8 cellular contexts compared by ENCODE assay signal in the genomic region with DNA sequence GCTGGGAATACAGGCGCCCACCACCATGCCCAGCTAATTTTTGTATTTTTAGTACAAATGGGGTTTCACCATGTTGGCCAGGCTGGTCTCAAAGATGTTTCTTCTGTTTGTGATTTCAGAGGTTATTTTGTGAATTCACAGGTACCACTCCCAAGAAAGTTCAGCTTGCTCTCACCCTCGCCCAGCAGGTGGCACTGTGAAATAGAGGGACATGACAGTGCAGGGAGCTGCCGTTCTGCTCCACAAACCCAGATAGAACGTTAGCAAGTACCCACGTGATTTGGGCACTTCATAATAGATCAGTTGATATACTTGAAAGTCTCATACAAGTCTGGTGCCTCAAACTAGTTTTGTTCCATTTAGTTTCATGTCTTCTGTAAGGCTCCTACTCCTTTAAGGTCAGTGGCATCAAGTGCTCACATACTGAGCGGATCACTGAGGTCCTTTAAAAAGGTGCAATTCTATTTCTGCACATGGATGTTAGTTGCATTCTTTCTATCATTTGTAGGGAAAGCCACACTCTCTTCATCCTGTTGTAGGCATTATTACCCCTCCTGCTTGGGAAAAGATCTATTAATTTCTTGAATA. TPM values are rescaled to one million over a fixed set of nuclear protein-coding genes. Genes with fewer than 3 reads are reported as not detected.
A peak's percentile ranks its signal among the peaks of the same experiment; 100 is the strongest.
DNase-seq lines count a peak whose midpoint lies in the region; ATAC-seq and TF ChIP-seq lines count a peak whose summit lies in the region.

No MANE protein-coding gene starts in this region.

- WGBS in heart right ventricle, 2 donors = 25 to 32% methylated on average over 6 of the region's 6 CpGs

- intact Hi-C loops in heart right ventricle (cut with DNase I) = loop anchor here (1.0 to 10.0 kb wide), 8 partner anchors 183 to 237 kb away; no protein-coding TSS in a partner anchor

- H2AFZ ChIP-seq in SU-DHL-6 (ENCODE audit: low read depth, low read length, severe bottlenecking) = no peak overlapping the region

- POLR2A ChIA-PET in HEK293 (lab: Yijun Ruan, JAX) = interaction anchor here (1.5 kb wide), 1 partner anchor 192 kb away, joined by 5 read pairs; a partner anchor contains a TSS

- no peak overlapping the region for H3K4me2 ChIP-seq in SU-DHL-6 (ENCODE audit: low read depth, low read length, poor library complexity, severe bottlenecking)

- CTCF ChIA-PET in HEK293 (lab: Yijun Ruan, JAX) = interaction anchor here (0.5 to 2.5 kb wide), 22 partner anchors 8 to 295 kb away, joined by 3 to 17 read pairs (median 4); a partner anchor contains a TSS

- H3K27me3 ChIP-seq in SU-DHL-6 (ENCODE audit: low read length) = no peaks in the 10 kb centered on the region
- no peaks in the 10 kb centered on the region for H3K27me3 ChIP-seq in heart right ventricle

- H3K9me3 ChIP-seq in HEK293 (ENCODE audit: control insufficient read depth, insufficient read depth, low read depth, low read length) (no peaks in the 10 kb centered on the region), SU-DHL-6 (ENCODE audit: insufficient read depth, low read length) (no peaks in the 10 kb centered on the region), heart right ventricle (no peaks in the 10 kb centered on the region)

- H3K4me3 ChIP-seq in HEK293 (ENCODE audit: low read depth, low read length) = no peak overlapping the region
- no peak overlapping the region for H3K4me3 ChIP-seq in SU-DHL-6 (ENCODE audit: insufficient read depth, low read length, poor library complexity, severe bottlenecking)
- H3K4me3 ChIP-seq in heart right ventricle = no peak overlapping the region

- ATAC-seq in heart right ventricle = peak; percentile 82 to 92 (median 88)

- H3K36me3 ChIP-seq in HEK293 (ENCODE audit: control insufficient read depth in 2 of 2, insufficient read depth in 1 of 2, low read length in 2 of 2) (no peaks in the 10 kb centered on the region), SU-DHL-6 (ENCODE audit: low read length) (no peaks in the 10 kb centered on the region), heart right ventricle (no peaks in the 10 kb centered on the region)

- peak; percentile 26; the same call in 1 of the 2 replicates for TF ChIP-seq CTCF in HEK293 (tag by site-specific recombination; IDR thresholded peaks at IDR 0.05)
- TF ChIP-seq CTCF in SU-DHL-6 (IDR thresholded peaks at IDR 0.05; ENCODE audit: insufficient read depth, low read length, poor library complexity, severe bottlenecking) = peak; percentile 75
- TF ChIP-seq CTCF in heart right ventricle (IDR thresholded peaks at IDR 0.05) = peak; percentile 64 to 88 (median 78)

- DNase-seq in GF-D8 (lab: John Stamatoyannopoulos, UW) (peak; percentile 72), NCI-H1092 treated with DMSO at 0.1 percent for 48 hours (lab: John Stamatoyannopoulos, UW) (peak; percentile 79), heart right ventricle (peak; percentile 74 to 85), retina (peak; percentile 53), cortex of kidney (lab: John Stamatoyannopoulos, UW) (no peak)
- peak; percentile 65 for DNase-seq in activated naive CD8-positive, alpha-beta T cell treated with anti-CD3 and anti-CD28 coated beads, Interleukin-2, amount 50 U/mL, for 16 hours (ENCODE audit: low read depth, low spot score)

- no peak overlapping the region for H3K27ac ChIP-seq in HEK293 (ENCODE audit: extremely low read depth, low read depth, low read length)
- no peak overlapping the region for H3K27ac ChIP-seq in SU-DHL-6 (ENCODE audit: low read depth, low read length)
- peak overlapping the region in 5 of 10 donors; percentile 30 to 44 (median 38) for H3K27ac ChIP-seq in heart right ventricle

- H3K9ac ChIP-seq in SU-DHL-6 (ENCODE audit: low read length) = no peak overlapping the region

- H3K79me2 ChIP-seq in SU-DHL-6 (ENCODE audit: insufficient read depth, low read length) = no peaks in the 10 kb centered on the region

- no peaks in the 10 kb centered on the region for H3F3A ChIP-seq in SU-DHL-6 (ENCODE audit: insufficient read depth)

- no peaks in the 10 kb centered on the region for H3K4me1 ChIP-seq in HEK293 (ENCODE audit: control insufficient read depth, insufficient read depth, low read length)
- H3K4me1 ChIP-seq in heart right ventricle = peaks cover 0 to 47% (median 19%) of the 10 kb centered on the region in 9 donors

- H4K20me1 ChIP-seq in SU-DHL-6 (ENCODE audit: low read depth, low read length) = no peaks in the 10 kb centered on the region

- no peaks in the 10 kb centered on the region for H3K9me2 ChIP-seq in SU-DHL-6 (replicated peaks; ENCODE audit: insufficient read depth, low read length)

TF ChIP-seq in HEK293, 187 proteins besides CTCF, POLR2A, EP300 and RAD21:
- TF ChIP-seq, protein P1, sequence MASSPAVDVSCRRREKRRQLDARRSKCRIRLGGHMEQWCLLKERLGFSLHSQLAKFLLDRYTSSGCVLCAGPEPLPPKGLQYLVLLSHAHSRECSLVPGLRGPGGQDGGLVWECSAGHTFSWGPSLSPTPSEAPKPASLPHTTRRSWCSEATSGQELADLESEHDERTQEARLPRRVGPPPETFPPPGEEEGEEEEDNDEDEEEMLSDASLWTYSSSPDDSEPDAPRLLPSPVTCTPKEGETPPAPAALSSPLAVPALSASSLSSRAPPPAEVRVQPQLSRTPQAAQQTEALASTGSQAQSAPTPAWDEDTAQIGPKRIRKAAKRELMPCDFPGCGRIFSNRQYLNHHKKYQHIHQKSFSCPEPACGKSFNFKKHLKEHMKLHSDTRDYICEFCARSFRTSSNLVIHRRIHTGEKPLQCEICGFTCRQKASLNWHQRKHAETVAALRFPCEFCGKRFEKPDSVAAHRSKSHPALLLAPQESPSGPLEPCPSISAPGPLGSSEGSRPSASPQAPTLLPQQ (tag by site-specific recombination; IDR thresholded peaks at IDR 0.05) = no peak
- no peak for TF ChIP-seq ZNF184 (tag by site-specific recombination; IDR thresholded peaks at IDR 0.05)
- TF ChIP-seq, protein P2, sequence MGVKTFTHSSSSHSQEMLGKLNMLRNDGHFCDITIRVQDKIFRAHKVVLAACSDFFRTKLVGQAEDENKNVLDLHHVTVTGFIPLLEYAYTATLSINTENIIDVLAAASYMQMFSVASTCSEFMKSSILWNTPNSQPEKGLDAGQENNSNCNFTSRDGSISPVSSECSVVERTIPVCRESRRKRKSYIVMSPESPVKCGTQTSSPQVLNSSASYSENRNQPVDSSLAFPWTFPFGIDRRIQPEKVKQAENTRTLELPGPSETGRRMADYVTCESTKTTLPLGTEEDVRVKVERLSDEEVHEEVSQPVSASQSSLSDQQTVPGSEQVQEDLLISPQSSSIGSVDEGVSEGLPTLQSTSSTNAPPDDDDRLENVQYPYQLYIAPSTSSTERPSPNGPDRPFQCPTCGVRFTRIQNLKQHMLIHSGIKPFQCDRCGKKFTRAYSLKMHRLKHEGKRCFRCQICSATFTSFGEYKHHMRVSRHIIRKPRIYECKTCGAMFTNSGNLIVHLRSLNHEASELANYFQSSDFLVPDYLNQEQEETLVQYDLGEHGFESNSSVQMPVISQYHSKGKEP (tag by site-specific recombination; IDR thresholded peaks at IDR 0.05) = no peak
- no peak for TF ChIP-seq ZNF335 (tag by site-specific recombination; conservative IDR thresholded peaks at IDR 0.05)
- TF ChIP-seq HOXA7 (CRISPR knock-in tag; IDR thresholded peaks at IDR 0.05; ENCODE audit: borderline replicate concordance) = no peak
- peak; percentile 30; the same call in 1 of the 2 replicates for TF ChIP-seq ZBTB17 (tag by site-specific recombination; IDR thresholded peaks at IDR 0.05)
- no peak for TF ChIP-seq SCRT1 (tag by site-specific recombination; IDR thresholded peaks at IDR 0.05; ENCODE audit: borderline replicate concordance)
- TF ChIP-seq ZNF501 (tag by site-specific recombination; IDR thresholded peaks at IDR 0.05) = no peak
- TF ChIP-seq YY2 (tag by site-specific recombination; IDR thresholded peaks at IDR 0.05) = no peak
- TF ChIP-seq ZNF266 (tag by site-specific recombination; IDR thresholded peaks at IDR 0.05; ENCODE audit: low read depth) = no peak
- TF ChIP-seq KLF10 (tag by site-specific recombination; IDR thresholded peaks at IDR 0.05) = no peak
- TF ChIP-seq ZNF654 (tag by site-specific recombination; IDR thresholded peaks at IDR 0.05; ENCODE audit: low read depth) = peak; percentile 78
- TF ChIP-seq ZNF658 (tag by site-specific recombination; IDR thresholded peaks at IDR 0.05) = no peak
- no peak for TF ChIP-seq ZNF433 (tag by site-specific recombination; IDR thresholded peaks at IDR 0.05; ENCODE audit: low read depth)
- TF ChIP-seq ZNF302 (tag by site-specific recombination; IDR thresholded peaks at IDR 0.05; ENCODE audit: low read depth) = no peak
- no peak for TF ChIP-seq ZNF626 (tag by site-specific recombination; IDR thresholded peaks at IDR 0.05)

RNA-seq across cellular contexts. Expression of a gene that starts 45.4 kb away (rescaled TPM):
- 100 to 1,000 TPM in 4 of 10 donors, 10 to 100 TPM in 6; 19.4 to 134 (median 69.3) TPM for total RNA-seq in heart right ventricle
- 10 to 100 TPM; 15.9 to 42.0 TPM for polyA plus RNA-seq in heart right ventricle

Comparison
In these comparisons a context has a peak if more than half of its experiments do, and no peak if none do; other contexts are left out.
1. CTCF ChIP-seq: peak in every context shown above with its lines; median percentile 78 in heart right ventricle; 75 in SU-DHL-6; 26 in HEK293.